ENCODE assay signal across 17 cellular contexts in the genomic region with DNA sequence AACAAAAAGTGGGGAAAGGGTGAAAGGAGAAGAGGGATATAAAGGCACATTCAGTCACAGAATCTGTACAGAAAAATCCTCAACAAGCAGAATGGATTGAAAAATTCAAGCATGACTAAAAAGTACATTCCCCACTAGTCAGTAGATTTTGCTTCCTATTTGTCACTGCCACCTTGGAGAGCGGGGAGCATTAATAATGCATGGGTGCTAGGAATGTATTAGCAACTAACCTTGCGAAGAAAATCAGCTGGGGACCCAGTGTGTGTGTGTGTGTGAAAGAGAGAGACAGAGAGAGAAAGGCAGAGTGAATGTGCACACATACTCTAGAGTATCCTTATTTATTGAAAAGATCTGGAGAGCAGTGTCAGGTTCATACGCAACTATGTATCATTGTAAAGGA.
A peak's percentile ranks its signal among the peaks of the same experiment; 100 is the strongest.
DNase-seq lines count a peak whose midpoint lies in the region; ATAC-seq, FAIRE-seq and TF ChIP-seq lines count a peak whose summit lies in the region.
"Had no signal": no experiment of that assay in that cellular context is flagged by ENCODE, and none has a peak within 500 bp of the region (broad histone marks: within the 10 kb centered on the region; RNA-seq: fewer than 3 reads in every experiment).

No MANE protein-coding gene starts in this region.

- no peaks in the 10 kb centered on the region for H3K36me3 Mint-ChIP-seq in GM23338 (ENCODE audit: low read depth)
- no peaks in the 10 kb centered on the region for H3K36me3 Mint-ChIP-seq in CD4-positive, alpha-beta T cell (ENCODE audit: low read depth)
- H3K36me3 Mint-ChIP-seq: CD8-positive, alpha-beta memory T cell had no signal

- H4K20me1 ChIP-seq in GM23338 (replicated peaks; ENCODE audit: insufficient read depth) (no peaks in the 10 kb centered on the region), K562 (replicated peaks; ENCODE audit: control insufficient read depth, insufficient read depth, low read length) (no peaks in the 10 kb centered on the region)
- H4K20me1 ChIP-seq: BLaER1 treated with 17β-estradiol and CSF1 and Interleukin-3, amounts not matched to agents 10 nM and 100 nM had no signal

- BruUV-seq in K562 (replicated peaks; lab: Mats Ljungman, UMichigan), result no TSS peak

- TF ChIP-seq POLR2A in K562 (conservative IDR thresholded peaks at IDR 0.05), result no peak

- H3K4me1 Mint-ChIP-seq in GM23338, result peaks cover 4% of the 10 kb centered on the region; the same call in 2 of the 3 replicates
- no peaks in the 10 kb centered on the region for H3K4me1 Mint-ChIP-seq in CD4-positive, alpha-beta T cell (ENCODE audit: low read depth)
- H3K4me1 Mint-ChIP-seq: CD8-positive, alpha-beta memory T cell had no signal

- TF ChIP-seq CTCF in GM23338 (conservative IDR thresholded peaks at IDR 0.05; ENCODE audit: low read depth in 2 of 2) (no peak), K562 (IDR thresholded peaks at IDR 0.05 in 2 of 3, conservative IDR thresholded peaks at IDR 0.05 in 1 of 3; ENCODE audit: insufficient read depth in 2 of 3, low read depth in 1 of 3, low read length in 3 of 3) (no peak)
- TF ChIP-seq CTCF in CD4-positive, alpha-beta T cell (IDR thresholded peaks at IDR 0.05), result no peak

- no peaks in the 10 kb centered on the region for H3K36me3 ChIP-seq in GM23338 (ENCODE audit: insufficient read depth)
- H3K36me3 ChIP-seq in K562 (ENCODE audit: control insufficient read depth, insufficient read depth, low read length), result no peaks in the 10 kb centered on the region
- H3K36me3 ChIP-seq: BLaER1 treated with 17β-estradiol and CSF1 and Interleukin-3, amounts not matched to agents 10 nM and 100 nM had no signal

- H3K9me1 ChIP-seq in K562 (ENCODE audit: control insufficient read depth, insufficient read depth, low read length), result no peaks in the 10 kb centered on the region

- H3K27me3 Mint-ChIP-seq in GM23338 (ENCODE audit: insufficient read depth, low read depth, poor library complexity), result no peaks in the 10 kb centered on the region
- no peaks in the 10 kb centered on the region for H3K27me3 Mint-ChIP-seq in CD4-positive, alpha-beta T cell
- H3K27me3 Mint-ChIP-seq: B cell had no signal

- H3K27ac Mint-ChIP-seq in GM23338, result no peak overlapping the region; the same call in 1 of the 2 replicates
- H3K27ac Mint-ChIP-seq in CD4-positive, alpha-beta T cell, result no peak overlapping the region
- H3K27ac Mint-ChIP-seq: B cell; CD8-positive, alpha-beta memory T cell had no signal

- no peak overlapping the region for H3K4me3 Mint-ChIP-seq in GM23338
- H3K4me3 Mint-ChIP-seq in CD4-positive, alpha-beta T cell, result no peak overlapping the region
- H3K4me3 Mint-ChIP-seq: B cell; CD8-positive, alpha-beta memory T cell had no signal

- no peaks in the 10 kb centered on the region for H3K9me2 ChIP-seq in GM23338 (ENCODE audit: insufficient read depth)

- in situ Hi-C loops in K562 (cut with MboI), result no loop called here

- H3K4me3 ChIP-seq in GM23338 (no peak overlapping the region), K562 (no peak overlapping the region)
- H3K4me3 ChIP-seq: BLaER1 treated with 17β-estradiol and CSF1 and Interleukin-3, amounts not matched to agents 10 nM and 100 nM had no signal

- peak; percentile 5 for DNase-seq in GM23338 (ENCODE audit: low spot score)
- DNase-seq in K562 (ENCODE audit: extremely low read depth in 1 of 4, low spot score in 3 of 4), result no peak
- DNase-seq in kidney tubule cell (ENCODE audit: low spot score), result peak; percentile 8
- peak; percentile 39 for DNase-seq in retina
- no peak for DNase-seq in CD4-positive, alpha-beta T cell
- DNase-seq: 8988T; Caco-2; CD8-positive, alpha-beta memory T cell; HCEC 1CT had no signal

- CTCF ChIA-PET in K562 (lab: Yijun Ruan, JAX; ENCODE audit: low intra/inter-chr PET ratio), result no interaction called here
- CTCF ChIA-PET in CD4-positive, alpha-beta T cell (lab: Charles Lee), result no interaction called here

- no peak overlapping the region for H3K9ac ChIP-seq in K562 (ENCODE audit: insufficient read depth in 1 of 2, low read depth in 2 of 2, low read length in 2 of 2)
- H3K9ac ChIP-seq: BLaER1 treated with 17β-estradiol and CSF1 and Interleukin-3, amounts not matched to agents 10 nM and 100 nM had no signal

- TF ChIP-seq EP300 in K562 (IDR thresholded peaks at IDR 0.05; ENCODE audit: low read length), result no peak

- H3K27ac ChIP-seq in GM23338 (ENCODE audit: low read depth) (no peak overlapping the region), K562 (ENCODE audit: extremely low read depth, low read depth, low read length) (no peak overlapping the region)
- no peak overlapping the region for H3K27ac ChIP-seq in CD4-positive, alpha-beta T cell (ENCODE audit: low read depth, low read length)
- H3K27ac ChIP-seq: BLaER1 treated with 17β-estradiol and CSF1 and Interleukin-3, amounts not matched to agents 10 nM and 100 nM had no signal

- no peaks in the 10 kb centered on the region for H3F3A ChIP-seq in GM23338 (replicated peaks; ENCODE audit: low read depth)

- no peaks in the 10 kb centered on the region for H3K27me3 ChIP-seq in GM23338 (ENCODE audit: insufficient read depth)
- H3K27me3 ChIP-seq in K562 (ENCODE audit: control insufficient read depth in 2 of 2, insufficient read depth in 2 of 2, low read length in 2 of 2), result no peaks in the 10 kb centered on the region
- no peaks in the 10 kb centered on the region for H3K27me3 ChIP-seq in CD4-positive, alpha-beta T cell (ENCODE audit: control insufficient read depth, insufficient read depth, low read length)
- H3K27me3 ChIP-seq: BLaER1 treated with 17β-estradiol and CSF1 and Interleukin-3, amounts not matched to agents 10 nM and 100 nM had no signal

- intact Hi-C loops in K562 (cut with micrococcal nuclease), result loop anchor here (5.0 kb wide), 1 partner anchor 264 kb away; no protein-coding TSS in a partner anchor
- intact Hi-C loops in CD4-positive, alpha-beta T cell (cut with DNase I, micrococcal nuclease), result no loop called here

- H3K9me3 ChIP-seq in K562 (replicated peaks; ENCODE audit: control insufficient read depth, insufficient read depth, low read depth, low read length), result no peaks in the 10 kb centered on the region; the same call in 1 of the 2 replicates
- no peaks in the 10 kb centered on the region for H3K9me3 ChIP-seq in CD4-positive, alpha-beta T cell (ENCODE audit: control insufficient read depth, low read length)

- H3K4me2 ChIP-seq in GM23338 (no peak overlapping the region), K562 (ENCODE audit: insufficient read depth, low read length) (no peak overlapping the region)
- H3K4me2 ChIP-seq: BLaER1 treated with 17β-estradiol and CSF1 and Interleukin-3, amounts not matched to agents 10 nM and 100 nM had no signal

- TF ChIP-seq RAD21 in K562 (CRISPR knock-in tag; conservative IDR thresholded peaks at IDR 0.05 in 1 of 2, IDR thresholded peaks at IDR 0.05 in 1 of 2), result no peak

- 77% methylated on average over 3 of the region's 3 CpGs for WGBS in K562 (ENCODE audit: insufficient coverage, low coverage, missing lambda C conversion rate)

- FAIRE-seq in K562 (lab: Jason Lieb, UNC), result no peak
- FAIRE-seq: D721Med, G401.6, GM12892, GM18507 had no signal

- H2AFZ ChIP-seq in GM23338 (0 out of 2 replicates have a peak overlapping the region, but pooled peaks have one; percentile 18), K562 (ENCODE audit: low read depth, low read length) (peak overlapping the region; percentile 30; the same call in 1 of the 2 replicates)

- no peaks in the 10 kb centered on the region for H3K79me2 ChIP-seq in GM23338 (replicated peaks; ENCODE audit: insufficient read depth)
- H3K79me2 ChIP-seq in K562 (ENCODE audit: control insufficient read depth, insufficient read depth, low read length), result no peaks in the 10 kb centered on the region

- H3K4me1 ChIP-seq in GM23338 (ENCODE audit: insufficient read depth) (no peaks in the 10 kb centered on the region), K562 (replicated peaks in 1 of 2; ENCODE audit: control insufficient read depth in 2 of 2, insufficient read depth in 2 of 2, low read length in 2 of 2) (peaks cover 0 to 3% of the 10 kb centered on the region in 2 experiments; a peak in 1 of 5 replicates)
- H3K4me1 ChIP-seq: Caco-2 had no signal

- H3K9me3 Mint-ChIP-seq in GM23338, result peaks cover 4% of the 10 kb centered on the region; the same call in 2 of the 3 replicates
- H3K9me3 Mint-ChIP-seq in CD4-positive, alpha-beta T cell, result no peaks in the 10 kb centered on the region

- POLR2A ChIA-PET in K562 (lab: Yijun Ruan, JAX), result no interaction called here
- POLR2A ChIA-PET in CD4-positive, alpha-beta T cell (lab: Charles Lee), result no interaction called here

- no peak for ATAC-seq in GM23338
- ATAC-seq in K562, result no peak
- no peak for ATAC-seq in CD4-positive, alpha-beta T cell (ENCODE audit: poor library complexity)
- ATAC-seq in GM18909 (IDR thresholded peaks at IDR 0.05; ENCODE audit: poor library complexity, unreplicated experiment), result no peak
- ATAC-seq in GM21390 (IDR thresholded peaks at IDR 0.05; ENCODE audit: unreplicated experiment), result no peak

TF ChIP-seq in GM23338, 12 proteins besides CTCF, POLR2A, EP300 and RAD21:
- TF ChIP-seq EZH2phosphoT487 (IDR thresholded peaks at IDR 0.05; ENCODE audit: unreplicated experiment), result no peak
- TF ChIP-seq STAT1 (IDR thresholded peaks at IDR 0.05; ENCODE audit: unreplicated experiment), result no peak
- TF ChIP-seq EZH2 (IDR thresholded peaks at IDR 0.05; ENCODE audit: low read depth, unreplicated experiment), result no peak
- TF ChIP-seq NANOG (IDR thresholded peaks at IDR 0.05; ENCODE audit: borderline replicate concordance), result no peak
- no peak for TF ChIP-seq ZNF114 (CRISPR knock-in tag; IDR thresholded peaks at IDR 0.05)
- TF ChIP-seq JUNB (IDR thresholded peaks at IDR 0.05; ENCODE audit: unreplicated experiment), result no peak
- TF ChIP-seq CREB1 (CRISPR knock-in tag; IDR thresholded peaks at IDR 0.05; ENCODE audit: low read depth), result no peak
- TF ChIP-seq POLR2AphosphoS5 (IDR thresholded peaks at IDR 0.05; ENCODE audit: low read depth), result no peak

TF ChIP-seq in K562, 482 proteins besides CTCF, POLR2A, EP300 and RAD21 (continues in another document):
- TF ChIP-seq ARHGAP35 (IDR thresholded peaks at IDR 0.05; ENCODE audit: partially characterized antibody) (no peak), CBFA2T2 (conservative IDR thresholded peaks at IDR 0.05) (no peak), ZFP1 (CRISPR knock-in tag; IDR thresholded peaks at IDR 0.05) (no peak), MBD2 (IDR thresholded peaks at IDR 0.05; ENCODE audit: borderline replicate concordance, low read depth) (no peak), ILF3 (IDR thresholded peaks at IDR 0.05; ENCODE audit: borderline replicate concordance) (no peak), SMARCA5 (IDR thresholded peaks at IDR 0.05) (no peak), ZNF75A (CRISPR knock-in tag; IDR thresholded peaks at IDR 0.05) (no peak), ZNF507 (tag; conservative IDR thresholded peaks at IDR 0.05) (no peak), IFI16 (CRISPR knock-in tag; IDR thresholded peaks at IDR 0.05) (no peak), CHD1 (IDR thresholded peaks at IDR 0.05; ENCODE audit: low read length) (no peak), TEAD2 (tag; IDR thresholded peaks at IDR 0.05) (no peak)

Comparison
In these comparisons a context has a peak if more than half of its experiments do, and no peak if none do; other contexts are left out.
1. DNase-seq: peak in GM23338 (single experiment), kidney tubule cell (single experiment) and retina (single experiment); none in K562 (0 of 4) and CD4-positive, alpha-beta T cell (0 of 10).